8 cellular contexts compared by ENCODE assay signal in the genomic region with DNA sequence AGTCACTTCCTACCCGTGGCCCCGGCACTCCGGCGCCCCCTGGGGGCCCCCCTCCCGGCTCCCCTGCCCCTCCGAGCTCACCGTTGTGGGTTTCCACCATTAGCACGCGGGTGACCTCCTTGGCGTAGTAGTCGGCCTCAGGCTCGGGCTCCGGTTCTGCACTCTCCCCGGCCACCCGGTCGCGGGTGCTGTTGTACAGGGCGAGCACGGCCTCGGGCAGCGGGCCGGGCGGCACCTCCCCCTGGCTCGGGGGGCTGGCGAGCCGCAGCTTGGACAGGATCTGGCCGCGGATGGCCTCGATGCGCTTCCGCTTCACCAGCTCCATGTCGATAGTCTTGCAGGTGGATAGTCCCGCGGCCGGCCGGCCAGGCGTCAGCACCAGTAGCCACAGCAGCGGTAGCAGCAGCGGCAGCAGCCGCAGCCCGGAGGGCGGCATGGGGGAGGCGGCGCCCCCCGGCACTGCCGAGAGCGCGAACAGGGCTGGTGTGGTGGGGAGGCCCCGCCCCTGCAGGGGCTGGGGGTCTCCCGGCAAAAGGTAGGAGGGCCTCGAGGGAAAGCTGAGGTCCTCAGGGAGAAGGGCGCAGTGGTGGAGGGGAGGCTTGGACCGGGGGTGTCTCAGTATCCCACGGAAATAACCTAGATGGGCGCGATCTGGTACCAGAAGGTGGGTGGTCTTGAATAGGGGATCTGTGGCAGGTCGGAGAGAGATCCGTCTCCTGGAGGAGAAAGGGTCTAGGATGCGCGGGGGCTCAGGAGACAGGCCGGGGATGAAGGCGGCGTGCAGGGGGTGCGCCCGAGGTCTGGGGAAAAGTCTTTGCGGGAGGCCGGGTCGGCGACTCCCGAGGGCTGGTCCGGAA. TPM values are rescaled to one million over a fixed set of nuclear protein-coding genes. Genes with fewer than 3 reads are reported as not detected.
DNase-seq lines count a peak whose midpoint lies in the region; ATAC-seq and TF ChIP-seq lines count a peak whose summit lies in the region.

No MANE protein-coding gene starts in this region.

- CTCF ChIA-PET in HEK293 (lab: Yijun Ruan, JAX): interaction anchor here (0.6 to 5.3 kb wide), 16 partner anchors 11 to 487 kb away, joined by 3 to 64 read pairs (median 4); partner anchors contain the start of genes B9D2 and DMAC2

- TF ChIP-seq CTCF in HEK293 (tag by site-specific recombination; IDR thresholded peaks at IDR 0.05): peak; percentile 96
- TF ChIP-seq CTCF in left ventricle myocardium inferior (IDR thresholded peaks at IDR 0.05; ENCODE audit: borderline replicate concordance): peak; percentile 48

- H3K9ac ChIP-seq in BLaER1 treated with 17β-estradiol and CSF1 and Interleukin-3, amounts not matched to agents 10 nM and 100 nM: peak overlapping the region; percentile 83 to 94 (median 89)

- peak overlapping the region; percentile 87 to 99 (median 94) for H3K4me3 ChIP-seq in BLaER1 treated with 17β-estradiol and CSF1 and Interleukin-3, amounts not matched to agents 10 nM and 100 nM
- H3K4me3 ChIP-seq in HEK293 (ENCODE audit: low read depth, low read length) (peak overlapping the region; percentile 43), left ventricle myocardium inferior (peak overlapping the region; percentile 93)

- peaks cover 50 to 70% (median 66%) of the 10 kb centered on the region in 10 experiments for H3K4me1 ChIP-seq in BLaER1 treated with 17β-estradiol and CSF1 and Interleukin-3, amounts not matched to agents 10 nM and 100 nM
- peaks cover 5% of the 10 kb centered on the region; the same call in 1 of the 2 replicates for H3K4me1 ChIP-seq in HEK293 (ENCODE audit: control insufficient read depth, insufficient read depth, low read length)
- H3K4me1 ChIP-seq in left ventricle myocardium inferior: peaks cover 74% of the 10 kb centered on the region

- no peaks in the 10 kb centered on the region for H3K27me3 ChIP-seq in BLaER1 treated with 17β-estradiol and CSF1 and Interleukin-3, amounts not matched to agents 10 nM and 100 nM
- H3K27me3 ChIP-seq in left ventricle myocardium inferior (ENCODE audit: low read depth): peaks cover 13% of the 10 kb centered on the region

- peaks cover 5 to 23% (median 19%) of the 10 kb centered on the region in 11 experiments; a peak in 21 of 22 replicates for H3K36me3 ChIP-seq in BLaER1 treated with 17β-estradiol and CSF1 and Interleukin-3, amounts not matched to agents 10 nM and 100 nM
- H3K36me3 ChIP-seq in HEK293 (ENCODE audit: control insufficient read depth in 2 of 2, insufficient read depth in 1 of 2, low read length in 2 of 2): peaks cover 2 to 10% of the 10 kb centered on the region in 2 experiments; a peak in 2 of 3 replicates
- peaks cover 5% of the 10 kb centered on the region for H3K36me3 ChIP-seq in left ventricle myocardium inferior

- H3K9me3 ChIP-seq in BLaER1 treated with 17β-estradiol and CSF1 and Interleukin-3, amounts not matched to agents 10 nM and 100 nM (replicated peaks in 1 of 11): no peaks in the 10 kb centered on the region
- no peaks in the 10 kb centered on the region for H3K9me3 ChIP-seq in HEK293 (ENCODE audit: control insufficient read depth, insufficient read depth, low read depth, low read length)
- H3K9me3 ChIP-seq in left ventricle myocardium inferior (replicated peaks): no peaks in the 10 kb centered on the region

- peak overlapping the region; percentile 73 to 97 (median 91) for H3K4me2 ChIP-seq in BLaER1 treated with 17β-estradiol and CSF1 and Interleukin-3, amounts not matched to agents 10 nM and 100 nM

- DNase-seq in SK-N-DZ (ENCODE audit: low spot score): peak; percentile 55
- DNase-seq in activated naive CD4-positive, alpha-beta T cell treated with anti-CD3 and anti-CD28 coated beads, Interleukin-2, amount 50 U/mL, for 16 hours: peak; percentile 82
- DNase-seq in left ventricle myocardium inferior: peak; percentile 76
- peak; percentile 81 for DNase-seq in retina

- POLR2A ChIA-PET in HEK293 (lab: Yijun Ruan, JAX): interaction anchor here (0.5 to 3.1 kb wide), 16 partner anchors 11 to 88 kb away, joined by 3 to 73 read pairs (median 4); partner anchors contain the start of genes B9D2, DMAC2, HNRNPUL1 and TMEM91

- ATAC-seq in HG03139 (IDR thresholded peaks at IDR 0.05; ENCODE audit: unreplicated experiment): no peak
- ATAC-seq in GM21390 (IDR thresholded peaks at IDR 0.05; ENCODE audit: unreplicated experiment): no peak

- H3K27ac ChIP-seq in BLaER1 treated with 17β-estradiol and CSF1 and Interleukin-3, amounts not matched to agents 10 nM and 100 nM: peak overlapping the region; percentile 76 to 91 (median 86)
- peak overlapping the region; percentile 77; the same call in 1 of the 2 replicates for H3K27ac ChIP-seq in HEK293 (ENCODE audit: extremely low read depth, low read depth, low read length)
- H3K27ac ChIP-seq in left ventricle myocardium inferior (replicated peaks): peak overlapping the region; percentile 94

- H4K20me1 ChIP-seq in BLaER1 treated with 17β-estradiol and CSF1 and Interleukin-3, amounts not matched to agents 10 nM and 100 nM: peaks cover 46 to 74% (median 58%) of the 10 kb centered on the region in 11 experiments

- intact Hi-C loops in left ventricle myocardium inferior (cut with micrococcal nuclease): no loop called here

TF ChIP-seq in HEK293, 187 proteins besides CTCF, POLR2A, EP300 and RAD21 (continues in another document):
- 0 out of 2 replicates have a peak, but pooled peaks have one; percentile 20 for TF ChIP-seq KLF16 (tag by site-specific recombination; IDR thresholded peaks at IDR 0.05)
- no peak for TF ChIP-seq ZNF324 (tag by site-specific recombination; IDR thresholded peaks at IDR 0.05)
- peak; percentile 53; the same call in 1 of the 2 replicates for TF ChIP-seq ZNF391 (tag by site-specific recombination; IDR thresholded peaks at IDR 0.05; ENCODE audit: borderline replicate concordance, low read depth)
- TF ChIP-seq GLIS1 (tag by site-specific recombination; IDR thresholded peaks at IDR 0.05): peak; percentile 95
- TF ChIP-seq ZNF670 (tag by site-specific recombination; IDR thresholded peaks at IDR 0.05; ENCODE audit: low read depth): no peak
- TF ChIP-seq ZNF623 (tag by site-specific recombination; IDR thresholded peaks at IDR 0.05): no peak; the same call in 1 of the 2 replicates
- no peak for TF ChIP-seq SETDB1 (IDR thresholded peaks at IDR 0.05; ENCODE audit: insufficient read length, low read length)
- TF ChIP-seq YY1 (tag by site-specific recombination; IDR thresholded peaks at IDR 0.05): no peak
- no peak for TF ChIP-seq ZNF223 (tag by site-specific recombination; IDR thresholded peaks at IDR 0.05)
- TF ChIP-seq ZXDB (tag by site-specific recombination; IDR thresholded peaks at IDR 0.05): peak; percentile 63; the same call in 1 of the 2 replicates
- TF ChIP-seq HIC1 (tag by site-specific recombination; IDR thresholded peaks at IDR 0.05): peak; percentile 79; the same call in 1 of the 2 replicates
- TF ChIP-seq, protein P1, sequence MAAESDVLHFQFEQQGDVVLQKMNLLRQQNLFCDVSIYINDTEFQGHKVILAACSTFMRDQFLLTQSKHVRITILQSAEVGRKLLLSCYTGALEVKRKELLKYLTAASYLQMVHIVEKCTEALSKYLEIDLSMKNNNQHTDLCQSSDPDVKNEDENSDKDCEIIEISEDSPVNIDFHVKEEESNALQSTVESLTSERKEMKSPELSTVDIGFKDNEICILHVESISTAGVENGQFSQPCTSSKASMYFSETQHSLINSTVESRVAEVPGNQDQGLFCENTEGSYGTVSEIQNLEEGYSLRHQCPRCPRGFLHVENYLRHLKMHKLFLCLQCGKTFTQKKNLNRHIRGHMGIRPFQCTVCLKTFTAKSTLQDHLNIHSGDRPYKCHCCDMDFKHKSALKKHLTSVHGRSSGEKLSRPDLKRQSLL (tag by site-specific recombination; IDR thresholded peaks at IDR 0.05): 0 out of 2 replicates have a peak, but pooled peaks have one; percentile 7
- no peak for TF ChIP-seq ZNF626 (tag by site-specific recombination; IDR thresholded peaks at IDR 0.05)
- TF ChIP-seq ZBTB48 (tag by site-specific recombination; IDR thresholded peaks at IDR 0.05): peak; percentile 52
- TF ChIP-seq ZNF266 (tag by site-specific recombination; IDR thresholded peaks at IDR 0.05; ENCODE audit: low read depth): no peak

RNA-seq across cellular contexts. Expression of gene TGFB1, which starts 0.9 kb away (rescaled TPM):
- 6.3 and 8.1 TPM in 2 replicates for polyA plus RNA-seq in SK-N-DZ (2014; cell fraction: cytosol; rRNA removed)
- polyA plus RNA-seq in SK-N-DZ (2014; cell fraction: nucleus; rRNA removed): 1.8 and 9.6 TPM in 2 replicates
- 14.9 TPM for total RNA-seq in left ventricle myocardium inferior

RNA-seq across cellular contexts. Expression of gene B9D2, which starts 11.1 kb away (rescaled TPM):
- polyA plus RNA-seq in SK-N-DZ (2014; cell fraction: cytosol; rRNA removed): 6.4 and 15.3 TPM in 2 replicates
- 5.4 and 8.1 TPM in 2 replicates for polyA plus RNA-seq in SK-N-DZ (2014; cell fraction: nucleus; rRNA removed)
- total RNA-seq in left ventricle myocardium inferior: 2.5 TPM

RNA-seq across cellular contexts. Expression of gene TMEM91, which starts 23.5 kb away (rescaled TPM):
- 0.97 and 2.2 TPM in 2 replicates for polyA plus RNA-seq in SK-N-DZ (2014; cell fraction: cytosol; rRNA removed)
- polyA plus RNA-seq in SK-N-DZ (2014; cell fraction: nucleus; rRNA removed): 9.4 and 13.1 TPM in 2 replicates
- 2.8 TPM for total RNA-seq in left ventricle myocardium inferior

RNA-seq across cellular contexts. Expression of gene CCDC97, which starts 42.9 kb away (rescaled TPM):
- polyA plus RNA-seq in SK-N-DZ (2014; cell fraction: cytosol; rRNA removed): 7.1 and 8.5 TPM in 2 replicates
- 5.3 and 5.6 TPM in 2 replicates for polyA plus RNA-seq in SK-N-DZ (2014; cell fraction: nucleus; rRNA removed)
- 15.5 TPM for total RNA-seq in left ventricle myocardium inferior

RNA-seq across cellular contexts. Expression of gene EXOSC5, which starts 44.3 kb away (rescaled TPM):
- polyA plus RNA-seq in SK-N-DZ (2014; cell fraction: cytosol; rRNA removed): 161 and 180 TPM in 2 replicates
- polyA plus RNA-seq in SK-N-DZ (2014; cell fraction: nucleus; rRNA removed): 82.3 and 104 TPM in 2 replicates
- total RNA-seq in left ventricle myocardium inferior: 17.4 TPM

Comparison
In these comparisons a context has a peak if more than half of its experiments do, and no peak if none do; other contexts are left out.
1. H3K4me3 ChIP-seq: peak in every context shown above with its lines; median percentile 94 in BLaER1 treated with 17β-estradiol and CSF1 and Interleukin-3, amounts not matched to agents 10 nM and 100 nM; 93 in left ventricle myocardium inferior; 43 in HEK293.